ENCODE assay signal across 8 cellular contexts in the genomic region with DNA sequence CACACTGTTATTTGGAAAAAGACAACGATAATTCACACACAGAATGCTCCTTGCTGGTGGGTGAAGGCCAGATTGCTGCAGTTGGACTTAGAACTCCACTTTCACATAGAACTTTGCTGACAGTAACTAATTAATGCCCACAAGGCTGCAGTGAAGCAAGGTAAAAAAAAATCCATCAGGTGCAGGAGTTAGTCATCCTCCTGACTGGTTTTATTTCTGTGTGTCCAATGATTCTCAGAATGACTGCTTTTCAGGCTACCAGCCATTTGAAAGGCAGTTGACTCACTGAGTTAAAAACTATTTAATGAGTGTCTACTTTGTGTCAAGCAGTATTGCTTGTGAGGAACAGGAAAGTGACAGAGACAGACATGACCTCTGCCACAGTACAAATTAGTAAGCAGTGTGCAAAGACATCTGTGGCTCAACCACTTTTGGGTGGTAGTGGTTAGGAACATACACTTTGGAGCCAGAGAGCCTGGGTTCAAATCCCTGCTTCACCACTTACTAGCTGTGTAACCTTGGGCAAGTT. TPM values are rescaled to one million over a fixed set of nuclear protein-coding genes. Genes with fewer than 3 reads are reported as not detected.
DNase-seq lines count a peak whose midpoint lies in the region; ATAC-seq and TF ChIP-seq lines count a peak whose summit lies in the region.

No MANE protein-coding gene starts in this region.

- H3K9ac ChIP-seq in colonic mucosa (ENCODE audit: low read depth in 2 of 2, low read length in 2 of 2), result no peak overlapping the region

- no peak overlapping the region for H3K27ac ChIP-seq in colonic mucosa

- H3K4me3 ChIP-seq in colonic mucosa, result no peak overlapping the region

- H3K4me1 ChIP-seq in colonic mucosa, result peaks cover 5% of the 10 kb centered on the region

- H3K27me3 Mint-ChIP-seq in activated CD4-positive, alpha-beta T cell treated with anti-CD3 and anti-CD28 coated beads for 36 hours, result no peaks in the 10 kb centered on the region
- no peaks in the 10 kb centered on the region for H3K27me3 Mint-ChIP-seq in T-helper 1 cell treated with Interleukin-12 subunit alpha and Interleukin-12 subunit beta and Interleukin-4 antibody, amounts not matched to agents 30 μg/mL and 1 μg/mL, for 36 hours (ENCODE audit: low read depth)
- H3K27me3 Mint-ChIP-seq in memory B cell, result no peaks in the 10 kb centered on the region

- POLR2A ChIA-PET in activated CD4-positive, alpha-beta T cell treated with anti-CD3 and anti-CD28 coated beads for 36 hours (lab: Charles Lee), result no interaction called here

- peak; percentile 67 for DNase-seq in activated CD4-positive, alpha-beta T cell treated with anti-CD3 and anti-CD28 coated beads for 36 hours
- DNase-seq in activated CD4-positive, alpha-beta T cell treated with anti-CD3 and anti-CD28 coated beads, Interleukin-2, amount 50 U/mL, for 1 hour, result no peak
- DNase-seq in memory B cell (ENCODE audit: low spot score in 2 of 2) (no peak), colonic mucosa (no peak), SHP77 (lab: John Stamatoyannopoulos, UW) (no peak)

- H3K9me3 ChIP-seq in colonic mucosa, result no peaks in the 10 kb centered on the region

- intact Hi-C loops in activated CD4-positive, alpha-beta T cell treated with anti-CD3 and anti-CD28 coated beads for 36 hours (cut with DNase I, micrococcal nuclease), result loop anchor here (1.0 to 10.0 kb wide), 12 partner anchors 16 to 912 kb away; partner anchors contain the start of genes ELOVL5 (in 1 of the 2) and LRRC1 (in 1 of the 2)
- intact Hi-C loops in colonic mucosa (cut with DNase I), result no loop called here

- no peak for TF ChIP-seq CTCF in colonic mucosa (IDR thresholded peaks at IDR 0.05)

- H3K27ac Mint-ChIP-seq in activated CD4-positive, alpha-beta T cell treated with anti-CD3 and anti-CD28 coated beads for 36 hours, result peak overlapping the region; percentile 85
- H3K27ac Mint-ChIP-seq in T-helper 1 cell treated with Interleukin-12 subunit alpha and Interleukin-12 subunit beta and Interleukin-4 antibody, amounts not matched to agents 30 μg/mL and 1 μg/mL, for 36 hours, result peak overlapping the region; percentile 23
- peak overlapping the region; percentile 96 for H3K27ac Mint-ChIP-seq in memory B cell

- no peak overlapping the region for H3K4me3 Mint-ChIP-seq in activated CD4-positive, alpha-beta T cell treated with anti-CD3 and anti-CD28 coated beads for 36 hours
- no peak overlapping the region for H3K4me3 Mint-ChIP-seq in T-helper 1 cell treated with Interleukin-12 subunit alpha and Interleukin-12 subunit beta and Interleukin-4 antibody, amounts not matched to agents 30 μg/mL and 1 μg/mL, for 36 hours
- no peak overlapping the region for H3K4me3 Mint-ChIP-seq in memory B cell

- no peaks in the 10 kb centered on the region for H3K9me3 Mint-ChIP-seq in activated CD4-positive, alpha-beta T cell treated with anti-CD3 and anti-CD28 coated beads for 36 hours (ENCODE audit: low read depth)
- H3K9me3 Mint-ChIP-seq in T-helper 1 cell treated with Interleukin-12 subunit alpha and Interleukin-12 subunit beta and Interleukin-4 antibody, amounts not matched to agents 30 μg/mL and 1 μg/mL, for 36 hours, result no peaks in the 10 kb centered on the region
- no peaks in the 10 kb centered on the region for H3K9me3 Mint-ChIP-seq in memory B cell

- CTCF ChIA-PET in activated CD4-positive, alpha-beta T cell treated with anti-CD3 and anti-CD28 coated beads for 36 hours (lab: Charles Lee), result interaction anchor here (1.1 to 1.5 kb wide), 2 partner anchors 23 to 30 kb away, joined by 3 to 4 read pairs; no protein-coding TSS in a partner anchor

- peak; percentile 93 for ATAC-seq in activated CD4-positive, alpha-beta T cell treated with anti-CD3 and anti-CD28 coated beads for 36 hours
- peak; percentile 78 for ATAC-seq in HG02885 (IDR thresholded peaks at IDR 0.05; ENCODE audit: poor library complexity, unreplicated experiment)
- no peak for ATAC-seq in memory B cell (ENCODE audit: low read depth)
- ATAC-seq in HG02970 (IDR thresholded peaks at IDR 0.05; ENCODE audit: low FRiP score, unreplicated experiment), result no peak

- peaks cover 82% of the 10 kb centered on the region for H3K4me1 Mint-ChIP-seq in activated CD4-positive, alpha-beta T cell treated with anti-CD3 and anti-CD28 coated beads for 36 hours
- peaks cover 79% of the 10 kb centered on the region for H3K4me1 Mint-ChIP-seq in T-helper 1 cell treated with Interleukin-12 subunit alpha and Interleukin-12 subunit beta and Interleukin-4 antibody, amounts not matched to agents 30 μg/mL and 1 μg/mL, for 36 hours (ENCODE audit: low read depth)
- peaks cover 72% of the 10 kb centered on the region for H3K4me1 Mint-ChIP-seq in memory B cell

- peaks cover 19% of the 10 kb centered on the region for H3K36me3 Mint-ChIP-seq in activated CD4-positive, alpha-beta T cell treated with anti-CD3 and anti-CD28 coated beads for 36 hours (ENCODE audit: low read depth)
- H3K36me3 Mint-ChIP-seq in T-helper 1 cell treated with Interleukin-12 subunit alpha and Interleukin-12 subunit beta and Interleukin-4 antibody, amounts not matched to agents 30 μg/mL and 1 μg/mL, for 36 hours (ENCODE audit: low read depth), result peaks cover 8% of the 10 kb centered on the region
- peaks cover 7% of the 10 kb centered on the region for H3K36me3 Mint-ChIP-seq in memory B cell

- no peaks in the 10 kb centered on the region for H3K27me3 ChIP-seq in colonic mucosa

- no peaks in the 10 kb centered on the region for H3K36me3 ChIP-seq in colonic mucosa

RNA-seq across cellular contexts. Expression of gene ELOVL5, which starts 41.9 kb away (rescaled TPM):
- 100 to 1,000 TPM in 1 of 2 experiments, 10 to 100 TPM in 1; 98.1 to 106 TPM for total RNA-seq in activated CD4-positive, alpha-beta T cell treated with anti-CD3 and anti-CD28 coated beads for 36 hours
- total RNA-seq in colonic mucosa, result 10 to 100 TPM; 17.5 to 34.9 TPM

Comparison
In these comparisons a context has a peak if more than half of its experiments do, and no peak if none do; other contexts are left out.
1. ATAC-seq: peak in activated CD4-positive, alpha-beta T cell treated with anti-CD3 and anti-CD28 coated beads for 36 hours (single experiment) and HG02885 (single experiment); none in memory B cell (single experiment) and HG02970 (single experiment).
2. H3K27ac Mint-ChIP-seq: peak in every context shown above with its lines; median percentile 96 in memory B cell; 85 in activated CD4-positive, alpha-beta T cell treated with anti-CD3 and anti-CD28 coated beads for 36 hours; 23 in T-helper 1 cell treated with Interleukin-12 subunit alpha and Interleukin-12 subunit beta and Interleukin-4 antibody, amounts not matched to agents 30 μg/mL and 1 μg/mL, for 36 hours.